In the genomic region with DNA sequence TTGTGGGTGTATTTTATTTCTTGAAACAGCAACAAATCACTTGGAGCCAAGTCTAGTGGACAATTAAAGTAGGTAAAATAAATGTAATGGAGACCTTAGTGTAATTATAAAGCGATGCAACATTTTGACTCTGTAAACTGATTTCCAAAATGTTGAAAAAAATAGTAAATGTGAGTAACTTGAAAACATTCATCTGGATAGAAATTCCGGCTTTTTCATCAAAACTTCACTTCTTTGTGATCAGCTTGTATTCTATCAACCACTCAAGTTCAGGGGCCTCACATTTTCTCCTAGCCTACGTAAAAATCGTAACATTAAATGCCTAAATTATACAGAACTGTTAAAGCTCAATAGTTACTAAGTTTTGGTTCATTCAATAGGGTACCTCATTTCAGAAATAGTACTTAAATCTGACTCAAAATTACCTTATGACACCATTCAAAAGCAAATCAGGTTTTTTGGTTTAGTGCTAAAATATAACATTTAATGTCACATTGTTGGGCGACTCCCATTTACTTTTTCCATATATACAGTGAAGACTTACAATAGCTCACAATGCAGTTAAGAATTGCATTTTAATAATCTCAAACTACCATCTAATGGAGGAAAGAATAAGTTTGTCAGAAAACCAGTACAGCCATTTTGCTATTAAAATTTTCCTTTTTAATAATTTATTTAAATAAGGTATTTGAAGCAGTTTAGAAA, we compare ENCODE assay signal across 16 cellular contexts. TPM values are rescaled to one million over a fixed set of nuclear protein-coding genes. Genes with fewer than 3 reads are reported as not detected.
DNase-seq lines count a peak whose midpoint lies in the region; ATAC-seq and TF ChIP-seq lines count a peak whose summit lies in the region.
"Had no signal": no experiment of that assay in that cellular context is flagged by ENCODE, and none has a peak within 500 bp of the region (broad histone marks: within the 10 kb centered on the region; RNA-seq: fewer than 3 reads in every experiment).

No MANE protein-coding gene starts in this region.

- no peak overlapping the region for H3K4me3 Mint-ChIP-seq in activated CD4-positive, alpha-beta T cell treated with anti-CD3 and anti-CD28 coated beads for 36 hours
- H3K4me3 Mint-ChIP-seq in activated naive CD8-positive, alpha-beta T cell treated with anti-CD3 and anti-CD28 coated beads, Interleukin-2, amount 10 ng/mL, durations not matched to agents 7 days and 5 days, result no peak overlapping the region
- no peak overlapping the region for H3K4me3 Mint-ChIP-seq in mesothelial cell of epicardium
- H3K4me3 Mint-ChIP-seq: activated T-cell treated with anti-CD3 and anti-CD28 coated beads, Interleukin-2, amount 50 U/mL, for 4 hours had no signal

- peaks cover 40% of the 10 kb centered on the region for H3K4me1 Mint-ChIP-seq in activated CD4-positive, alpha-beta T cell treated with anti-CD3 and anti-CD28 coated beads for 36 hours
- peaks cover 16% of the 10 kb centered on the region for H3K4me1 Mint-ChIP-seq in activated naive CD8-positive, alpha-beta T cell treated with anti-CD3 and anti-CD28 coated beads, Interleukin-2, amount 10 ng/mL, durations not matched to agents 7 days and 5 days
- H3K4me1 Mint-ChIP-seq in mesothelial cell of epicardium, result no peaks in the 10 kb centered on the region

- no peaks in the 10 kb centered on the region for H3K27me3 Mint-ChIP-seq in activated CD4-positive, alpha-beta T cell treated with anti-CD3 and anti-CD28 coated beads for 36 hours
- no peaks in the 10 kb centered on the region for H3K27me3 Mint-ChIP-seq in activated naive CD8-positive, alpha-beta T cell treated with anti-CD3 and anti-CD28 coated beads, Interleukin-2, amount 10 ng/mL, durations not matched to agents 7 days and 5 days
- H3K27me3 Mint-ChIP-seq in mesothelial cell of epicardium (ENCODE audit: low read depth), result no peaks in the 10 kb centered on the region

- CTCF ChIA-PET in activated CD4-positive, alpha-beta T cell treated with anti-CD3 and anti-CD28 coated beads for 36 hours (lab: Charles Lee), result interaction anchor here (0.9 to 5.8 kb wide), 6 partner anchors 9 to 592 kb away, joined by 3 to 44 read pairs (median 4); a partner anchor contains a TSS

- H3K27ac Mint-ChIP-seq in activated CD4-positive, alpha-beta T cell treated with anti-CD3 and anti-CD28 coated beads for 36 hours, result peak overlapping the region; percentile 40
- H3K27ac Mint-ChIP-seq in activated naive CD8-positive, alpha-beta T cell treated with anti-CD3 and anti-CD28 coated beads, Interleukin-2, amount 10 ng/mL, durations not matched to agents 7 days and 5 days, result peak overlapping the region; percentile 30
- H3K27ac Mint-ChIP-seq in mesothelial cell of epicardium, result peak overlapping the region; percentile 37

- peaks cover 78% of the 10 kb centered on the region for H3K36me3 Mint-ChIP-seq in activated CD4-positive, alpha-beta T cell treated with anti-CD3 and anti-CD28 coated beads for 36 hours (ENCODE audit: low read depth)
- H3K36me3 Mint-ChIP-seq in activated naive CD8-positive, alpha-beta T cell treated with anti-CD3 and anti-CD28 coated beads, Interleukin-2, amount 10 ng/mL, durations not matched to agents 7 days and 5 days, result peaks cover 33% of the 10 kb centered on the region
- peaks cover 48% of the 10 kb centered on the region for H3K36me3 Mint-ChIP-seq in mesothelial cell of epicardium

- POLR2A ChIA-PET in activated CD4-positive, alpha-beta T cell treated with anti-CD3 and anti-CD28 coated beads for 36 hours (lab: Charles Lee), result interaction anchor here (0.6 to 5.6 kb wide), 5 partner anchors 9 to 950 kb away, joined by 3 to 34 read pairs (median 5); a partner anchor contains a TSS
- POLR2A ChIA-PET in activated naive CD8-positive, alpha-beta T cell treated with anti-CD3 and anti-CD28 coated beads, Interleukin-2, amount 10 ng/mL, durations not matched to agents 7 days and 5 days (lab: Charles Lee), result interaction anchor here (0.6 to 2.0 kb wide), 3 partner anchors 12 to 1300 kb away, joined by 3 to 13 read pairs (median 3); a partner anchor contains a TSS

- no peak for ATAC-seq in activated CD4-positive, alpha-beta T cell treated with anti-CD3 and anti-CD28 coated beads for 36 hours
- no peak for ATAC-seq in activated naive CD8-positive, alpha-beta T cell treated with anti-CD3 and anti-CD28 coated beads, Interleukin-2, amount 10 ng/mL, durations not matched to agents 7 days and 5 days (ENCODE audit: low read depth)
- ATAC-seq in GM21619 (IDR thresholded peaks at IDR 0.05; ENCODE audit: unreplicated experiment), result no peak

- intact Hi-C loops in activated CD4-positive, alpha-beta T cell treated with anti-CD3 and anti-CD28 coated beads for 36 hours (cut with DNase I, micrococcal nuclease), result loop anchor here (5.0 kb wide), 2 partner anchors 460 to 470 kb away; no protein-coding TSS in a partner anchor

- DNase-seq in activated CD4-positive, alpha-beta T cell treated with anti-CD3 and anti-CD28 coated beads for 36 hours, result no peak
- DNase-seq in activated CD4-positive, alpha-beta T cell treated with anti-CD3 and anti-CD28 coated beads, Interleukin-2, amount 50 U/mL, for 1 hour, result no peak
- no peak for DNase-seq in activated naive CD8-positive, alpha-beta T cell treated with anti-CD3 and anti-CD28 coated beads, Interleukin-2, amount 10 ng/mL, durations not matched to agents 7 days and 5 days
- no peak for DNase-seq in mesothelial cell of epicardium (ENCODE audit: low spot score in 2 of 2, unreplicated experiment in 2 of 2)
- DNase-seq in DMS53 treated with DMSO at 0.1 percent for 48 hours (lab: John Stamatoyannopoulos, UW; ENCODE audit: unreplicated experiment), result no peak
- no peak for DNase-seq in middle frontal gyrus (ENCODE audit: extremely low spot score, low spot score)
- DNase-seq: activated CD4-positive, alpha-beta T cell treated with anti-CD3 and anti-CD28 coated beads for 48 hours; activated T-cell treated with anti-CD3 and anti-CD28 coated beads, Interleukin-2, amount 50 U/mL, for 4 hours; cerebellar nuclear complex; GM23248; heart right ventricle; MM.1S; NCI-H774; stimulated activated CD4-positive, alpha-beta T cell treated with anti-CD3 and anti-CD28 coated beads, Interleukin-12 subunit alpha, Interleukin-12 subunit beta, amount 100 ng/mL, for 4 hours had no signal

- no peak for TF ChIP-seq CTCF in mesothelial cell of epicardium (IDR thresholded peaks at IDR 0.05; ENCODE audit: unreplicated experiment)

- in situ Hi-C loops in GM18951 (cut with MboI; ENCODE audit: low sequenced_read_pairs, unreplicated experiment), result loop anchor here (25.0 kb wide), 1 partner anchor 985 kb away; no protein-coding TSS in a partner anchor

- H3K9me3 Mint-ChIP-seq in activated CD4-positive, alpha-beta T cell treated with anti-CD3 and anti-CD28 coated beads for 36 hours (ENCODE audit: low read depth), result no peaks in the 10 kb centered on the region
- no peaks in the 10 kb centered on the region for H3K9me3 Mint-ChIP-seq in activated naive CD8-positive, alpha-beta T cell treated with anti-CD3 and anti-CD28 coated beads, Interleukin-2, amount 10 ng/mL, durations not matched to agents 7 days and 5 days
- H3K9me3 Mint-ChIP-seq in mesothelial cell of epicardium, result no peaks in the 10 kb centered on the region
- H3K9me3 Mint-ChIP-seq: activated T-cell treated with anti-CD3 and anti-CD28 coated beads, Interleukin-2, amount 50 U/mL, for 4 hours had no signal

- TF ChIP-seq POLR2A in GM18951 (IDR thresholded peaks at IDR 0.05; ENCODE audit: extremely low read depth, insufficient read depth, insufficient read length), result peak; percentile 5

RNA-seq across cellular contexts. Expression of a gene that starts 12.7 kb away (rescaled TPM):
- 100 to 1,000 TPM; 163 to 215 TPM for total RNA-seq in activated CD4-positive, alpha-beta T cell treated with anti-CD3 and anti-CD28 coated beads for 36 hours
- 100 to 1,000 TPM; 276 to 280 TPM for total RNA-seq in activated naive CD8-positive, alpha-beta T cell treated with anti-CD3 and anti-CD28 coated beads, Interleukin-2, amount 10 ng/mL, durations not matched to agents 7 days and 5 days
- 248 to 276 TPM (median 261 TPM) in 3 replicates for total RNA-seq in mesothelial cell of epicardium
